In genomic region chr20:34943808-34944568, GRCh38 we compare ENCODE assay signal across 21 cellular contexts. TPM values are rescaled to one million over a fixed set of nuclear protein-coding genes. Genes with fewer than 3 reads are reported as not detected.
DNase-seq lines count a peak whose midpoint lies in the region; ATAC-seq, FAIRE-seq and TF ChIP-seq lines count a peak whose summit lies in the region.
"Had no signal": no experiment of that assay in that cellular context is flagged by ENCODE, and none has a peak within 500 bp of the region (broad histone marks: within the 10 kb centered on the region; RNA-seq: fewer than 3 reads in every experiment).

No MANE protein-coding gene starts in this region.

- no peak overlapping the region for H3K4me3 Mint-ChIP-seq in astrocyte (ENCODE audit: unreplicated experiment)
- H3K4me3 Mint-ChIP-seq: activated naive CD4-positive, alpha-beta T cell treated with anti-CD3 and anti-CD28 coated beads, Interleukin-2, amount 10 ng/mL, durations not matched to agents 7 days and 5 days; natural killer cell had no signal

- H3K4me1 ChIP-seq in astrocyte (ENCODE audit: insufficient read depth, low read length) (peaks cover 6% of the 10 kb centered on the region), keratinocyte (ENCODE audit: control insufficient read depth, extremely low read depth, insufficient read depth, low read length) (peaks cover 28% of the 10 kb centered on the region)

- no peaks in the 10 kb centered on the region for H3K9me1 ChIP-seq in keratinocyte (ENCODE audit: control insufficient read depth, extremely low read depth, insufficient read depth, low read length)

- H3K27me3 ChIP-seq in astrocyte (ENCODE audit: insufficient read depth, low read length) (no peaks in the 10 kb centered on the region), keratinocyte (ENCODE audit: control insufficient read depth, extremely low read depth, insufficient read depth, low read length) (no peaks in the 10 kb centered on the region)
- H3K27me3 ChIP-seq: hepatocyte had no signal

- H3K4me3 ChIP-seq in astrocyte (ENCODE audit: insufficient read depth, low read depth, low read length) = no peak overlapping the region
- no peak overlapping the region for H3K4me3 ChIP-seq in keratinocyte (ENCODE audit: control insufficient read depth in 2 of 3, extremely low read depth in 1 of 3, insufficient read depth in 2 of 3, low read depth in 1 of 3, low read length in 3 of 3)
- H3K4me3 ChIP-seq: hepatocyte, SK-N-MC, smooth muscle cell, thoracic aorta had no signal

- ATAC-seq in GM19455 (IDR thresholded peaks at IDR 0.05; ENCODE audit: unreplicated experiment) = no peak
- ATAC-seq: natural killer cell had no signal

- no peaks in the 10 kb centered on the region for H3K79me2 ChIP-seq in astrocyte (ENCODE audit: insufficient read depth, low read length)
- H3K79me2 ChIP-seq in keratinocyte (ENCODE audit: control insufficient read depth, insufficient read depth, low read length) = no peaks in the 10 kb centered on the region
- H3K79me2 ChIP-seq: hepatocyte had no signal

- no peak overlapping the region for H3K27ac Mint-ChIP-seq in astrocyte (ENCODE audit: unreplicated experiment)
- H3K27ac Mint-ChIP-seq: activated naive CD4-positive, alpha-beta T cell treated with anti-CD3 and anti-CD28 coated beads, Interleukin-2, amount 10 ng/mL, durations not matched to agents 7 days and 5 days; natural killer cell had no signal

- DNase-seq in EL (peak; percentile 32), LoVo (ENCODE audit: low spot score) (peak; percentile 44), astrocyte (ENCODE audit: low read depth) (peak; percentile 34), keratinocyte (ENCODE audit: low read depth, low spot score) (no peak), GDM1 (lab: John Stamatoyannopoulos, UW) (no peak)
- no peak for DNase-seq in stimulated activated CD8-positive, alpha-beta memory T cell treated with anti-CD3 and anti-CD28 coated beads, Interleukin-4, amount 100 ng/mL, for 48 hours
- DNase-seq: activated CD4-positive, alpha-beta T cell treated with anti-CD3 and anti-CD28 coated beads for 48 hours; activated naive CD4-positive, alpha-beta T cell treated with anti-CD3 and anti-CD28 coated beads, Interleukin-2, amount 10 ng/mL, durations not matched to agents 7 days and 5 days; AML-193; Kasumi-1; kidney; mesendoderm; natural killer cell; posterior cingulate gyrus had no signal

- no peaks in the 10 kb centered on the region for H3K9me3 Mint-ChIP-seq in astrocyte (ENCODE audit: unreplicated experiment)
- H3K9me3 Mint-ChIP-seq: activated naive CD4-positive, alpha-beta T cell treated with anti-CD3 and anti-CD28 coated beads, Interleukin-2, amount 10 ng/mL, durations not matched to agents 7 days and 5 days; natural killer cell had no signal

- H4K20me1 ChIP-seq in astrocyte (ENCODE audit: insufficient read depth, low read length) = no peaks in the 10 kb centered on the region
- H4K20me1 ChIP-seq in keratinocyte (ENCODE audit: control insufficient read depth, extremely low read depth, insufficient read depth, low read length) = no peaks in the 10 kb centered on the region

- peaks cover 25% of the 10 kb centered on the region for H3K4me1 Mint-ChIP-seq in astrocyte (ENCODE audit: low read depth, unreplicated experiment)
- H3K4me1 Mint-ChIP-seq: activated naive CD4-positive, alpha-beta T cell treated with anti-CD3 and anti-CD28 coated beads, Interleukin-2, amount 10 ng/mL, durations not matched to agents 7 days and 5 days; natural killer cell had no signal

- H3K9ac ChIP-seq in astrocyte (ENCODE audit: low read length) (no peak overlapping the region), keratinocyte (ENCODE audit: control insufficient read depth, extremely low read depth, insufficient read depth, low read length) (peak overlapping the region; percentile 50)

- dilution Hi-C loops in keratinocyte (cut with MboI; ENCODE audit: extremely low pct_ligation_motif_present, low sequenced_read_pairs) = no loop called here

- H3K27me3 Mint-ChIP-seq in astrocyte (ENCODE audit: low read depth, unreplicated experiment) = no peaks in the 10 kb centered on the region
- H3K27me3 Mint-ChIP-seq: activated naive CD4-positive, alpha-beta T cell treated with anti-CD3 and anti-CD28 coated beads, Interleukin-2, amount 10 ng/mL, durations not matched to agents 7 days and 5 days had no signal

- H3K36me3 ChIP-seq in astrocyte (ENCODE audit: insufficient read depth, low read length) = peaks cover 32% of the 10 kb centered on the region
- peaks cover 22 to 23% of the 10 kb centered on the region in 2 experiments for H3K36me3 ChIP-seq in keratinocyte (ENCODE audit: control insufficient read depth in 2 of 2, extremely low read depth in 1 of 2, insufficient read depth in 2 of 2, low read length in 2 of 2)

- H2AFZ ChIP-seq in astrocyte (ENCODE audit: low read depth, low read length) (no peak overlapping the region), keratinocyte (ENCODE audit: control insufficient read depth, low read length) (no peak overlapping the region)
- H2AFZ ChIP-seq: hepatocyte had no signal

- peaks cover 24% of the 10 kb centered on the region for H3K36me3 Mint-ChIP-seq in astrocyte (ENCODE audit: low read depth, unreplicated experiment)
- H3K36me3 Mint-ChIP-seq: natural killer cell had no signal

- H3K4me2 ChIP-seq in astrocyte (ENCODE audit: low read length) = no peak overlapping the region
- H3K4me2 ChIP-seq in keratinocyte (ENCODE audit: control insufficient read depth, extremely low read depth, insufficient read depth, low read depth, low read length) = peak overlapping the region; percentile 52
- H3K4me2 ChIP-seq: hepatocyte, smooth muscle cell had no signal

- TF ChIP-seq CTCF in astrocyte (IDR thresholded peaks at IDR 0.05; ENCODE audit: insufficient read depth, low read depth, low read length) (no peak), keratinocyte (optimal IDR thresholded peaks at IDR 0.05 in 1 of 3, IDR thresholded peaks at IDR 0.05 in 1 of 3, conservative IDR thresholded peaks at IDR 0.05 in 1 of 3; ENCODE audit: extremely low read depth in 1 of 3, insufficient read depth in 2 of 3, low read length in 3 of 3) (no peak)

- FAIRE-seq in astrocyte (lab: Jason Lieb, UNC) = no peak
- peak; percentile 72 for FAIRE-seq in keratinocyte (lab: Jason Lieb, UNC)
- FAIRE-seq: H54, kidney, TTC549 had no signal

- H3K9me3 ChIP-seq in astrocyte (ENCODE audit: insufficient read depth, low read depth, low read length) (no peaks in the 10 kb centered on the region), keratinocyte (ENCODE audit: control insufficient read depth, low read depth, low read length) (no peaks in the 10 kb centered on the region)
- H3K9me3 ChIP-seq: thoracic aorta had no signal

- no peak overlapping the region for H3K27ac ChIP-seq in astrocyte (ENCODE audit: low read depth, low read length)
- peak overlapping the region; percentile 86 for H3K27ac ChIP-seq in keratinocyte (ENCODE audit: control insufficient read depth, insufficient read depth, low read length)
- H3K27ac ChIP-seq: hepatocyte, SK-N-MC, thoracic aorta had no signal

RNA-seq across cellular contexts. Expression of gene GSS, which starts 11.6 kb away (rescaled TPM):
- 44.6 and 46.4 TPM in 2 replicates for total RNA-seq in astrocyte
- 101 to 112 TPM (median 101 TPM) in 3 replicates for polyA plus RNA-seq in keratinocyte
- polyA plus RNA-seq in keratinocyte (2011; ENCODE audit: low read depth) = 45.3 TPM
- polyA plus RNA-seq in keratinocyte (2011; cell fraction: cytosol; rRNA removed) = 72.4 and 83.5 TPM in 2 replicates
- polyA plus RNA-seq in keratinocyte (2011; cell fraction: nucleus; rRNA removed) = 202 and 228 TPM in 2 replicates
- 63.4 and 75.6 TPM in 2 replicates for polyA plus RNA-seq in keratinocyte (2012; ENCODE audit: low replicate concordance)
- polyA minus RNA-seq in keratinocyte = 70.1 to 79.0 TPM (median 75.7 TPM) in 3 replicates
- polyA minus RNA-seq in keratinocyte (2011; cell fraction: cytosol; rRNA and poly(A)+ RNA removed) = 35.9 TPM
- polyA minus RNA-seq in keratinocyte (2011; cell fraction: nucleus; rRNA and poly(A)+ RNA removed) = 34.3 and 51.7 TPM in 2 replicates

RNA-seq across cellular contexts. Expression of gene MYH7B, which starts 11.7 kb away (rescaled TPM):
- total RNA-seq in astrocyte = 0.05 and 0.11 TPM in 2 replicates
- polyA plus RNA-seq in keratinocyte = 0.01 TPM in 2 of 3 replicates, not detected in the other
- 0.04 TPM for polyA plus RNA-seq in keratinocyte (2011; ENCODE audit: low read depth)
- polyA plus RNA-seq in keratinocyte (2011; cell fraction: cytosol; rRNA removed) = not detected in 2 replicates
- 0.01 and 0.04 TPM in 2 replicates for polyA plus RNA-seq in keratinocyte (2011; cell fraction: nucleus; rRNA removed)
- 0.47 TPM in 1 of 2 replicates, not detected in the other for polyA plus RNA-seq in keratinocyte (2012; ENCODE audit: low replicate concordance)
- polyA minus RNA-seq in keratinocyte = 0.07 to 0.16 TPM in 2 of 3 replicates, not detected in the other
- polyA minus RNA-seq in keratinocyte (2011; cell fraction: cytosol; rRNA and poly(A)+ RNA removed) = not detected
- not detected in 2 replicates for polyA minus RNA-seq in keratinocyte (2011; cell fraction: nucleus; rRNA and poly(A)+ RNA removed)
- total RNA-seq: smooth muscle cell had no signal

Comparison
In these comparisons a context has a peak if more than half of its experiments do, and no peak if none do; other contexts are left out.
1. DNase-seq: peak in EL (single experiment), LoVo (single experiment) and astrocyte (single experiment); none in keratinocyte (single experiment), GDM1 (single experiment) and stimulated activated CD8-positive, alpha-beta memory T cell treated with anti-CD3 and anti-CD28 coated beads, Interleukin-4, amount 100 ng/mL, for 48 hours (single experiment).